Comparison of ENCODE assay signal across 1 cellular context in the genomic region with DNA sequence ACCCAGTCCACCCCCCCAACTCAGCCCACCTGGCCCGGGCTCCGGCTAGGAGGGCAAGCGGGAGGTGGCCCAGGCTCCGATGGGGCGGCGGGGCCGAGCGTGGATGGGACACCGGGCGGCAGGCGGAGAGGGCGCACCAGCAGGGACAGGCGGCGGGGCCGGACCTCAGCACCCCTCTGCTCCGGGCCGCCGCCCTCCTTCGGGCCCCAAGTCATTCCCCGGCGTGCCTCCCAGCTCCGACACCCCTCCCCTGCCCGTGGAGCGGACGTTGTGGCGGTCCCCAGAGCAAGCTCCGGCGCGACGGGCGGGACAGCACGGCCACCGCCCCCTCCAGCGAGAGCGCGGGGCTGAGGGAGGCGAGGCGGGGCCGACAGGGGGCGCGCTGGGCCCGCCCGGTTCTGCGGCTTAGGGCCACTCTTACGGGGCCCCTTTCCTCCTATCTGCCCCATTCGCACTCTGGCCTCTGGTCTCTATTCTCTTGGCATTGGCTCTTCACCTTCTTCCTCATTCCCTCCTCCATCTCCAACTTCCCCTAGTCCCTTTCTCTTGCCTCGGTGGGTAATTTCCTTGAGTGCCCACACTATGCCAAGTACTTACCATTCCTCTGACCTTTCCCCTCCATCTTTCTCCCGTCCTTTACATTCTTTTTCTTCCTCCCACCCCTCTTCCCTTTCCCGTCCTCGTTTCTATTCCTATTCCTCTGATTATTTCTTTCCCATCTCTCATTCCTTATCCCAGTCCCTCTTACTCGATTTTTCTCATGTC.
A peak's percentile ranks its signal among the peaks of the same experiment; 100 is the strongest.
TF ChIP-seq lines count a peak whose summit lies in the region.

No MANE protein-coding gene starts in this region.

TF ChIP-seq in K562, 482 proteins besides CTCF, POLR2A, EP300 and RAD21 (continued from another document and continues in another):
- TF ChIP-seq, protein P1, sequence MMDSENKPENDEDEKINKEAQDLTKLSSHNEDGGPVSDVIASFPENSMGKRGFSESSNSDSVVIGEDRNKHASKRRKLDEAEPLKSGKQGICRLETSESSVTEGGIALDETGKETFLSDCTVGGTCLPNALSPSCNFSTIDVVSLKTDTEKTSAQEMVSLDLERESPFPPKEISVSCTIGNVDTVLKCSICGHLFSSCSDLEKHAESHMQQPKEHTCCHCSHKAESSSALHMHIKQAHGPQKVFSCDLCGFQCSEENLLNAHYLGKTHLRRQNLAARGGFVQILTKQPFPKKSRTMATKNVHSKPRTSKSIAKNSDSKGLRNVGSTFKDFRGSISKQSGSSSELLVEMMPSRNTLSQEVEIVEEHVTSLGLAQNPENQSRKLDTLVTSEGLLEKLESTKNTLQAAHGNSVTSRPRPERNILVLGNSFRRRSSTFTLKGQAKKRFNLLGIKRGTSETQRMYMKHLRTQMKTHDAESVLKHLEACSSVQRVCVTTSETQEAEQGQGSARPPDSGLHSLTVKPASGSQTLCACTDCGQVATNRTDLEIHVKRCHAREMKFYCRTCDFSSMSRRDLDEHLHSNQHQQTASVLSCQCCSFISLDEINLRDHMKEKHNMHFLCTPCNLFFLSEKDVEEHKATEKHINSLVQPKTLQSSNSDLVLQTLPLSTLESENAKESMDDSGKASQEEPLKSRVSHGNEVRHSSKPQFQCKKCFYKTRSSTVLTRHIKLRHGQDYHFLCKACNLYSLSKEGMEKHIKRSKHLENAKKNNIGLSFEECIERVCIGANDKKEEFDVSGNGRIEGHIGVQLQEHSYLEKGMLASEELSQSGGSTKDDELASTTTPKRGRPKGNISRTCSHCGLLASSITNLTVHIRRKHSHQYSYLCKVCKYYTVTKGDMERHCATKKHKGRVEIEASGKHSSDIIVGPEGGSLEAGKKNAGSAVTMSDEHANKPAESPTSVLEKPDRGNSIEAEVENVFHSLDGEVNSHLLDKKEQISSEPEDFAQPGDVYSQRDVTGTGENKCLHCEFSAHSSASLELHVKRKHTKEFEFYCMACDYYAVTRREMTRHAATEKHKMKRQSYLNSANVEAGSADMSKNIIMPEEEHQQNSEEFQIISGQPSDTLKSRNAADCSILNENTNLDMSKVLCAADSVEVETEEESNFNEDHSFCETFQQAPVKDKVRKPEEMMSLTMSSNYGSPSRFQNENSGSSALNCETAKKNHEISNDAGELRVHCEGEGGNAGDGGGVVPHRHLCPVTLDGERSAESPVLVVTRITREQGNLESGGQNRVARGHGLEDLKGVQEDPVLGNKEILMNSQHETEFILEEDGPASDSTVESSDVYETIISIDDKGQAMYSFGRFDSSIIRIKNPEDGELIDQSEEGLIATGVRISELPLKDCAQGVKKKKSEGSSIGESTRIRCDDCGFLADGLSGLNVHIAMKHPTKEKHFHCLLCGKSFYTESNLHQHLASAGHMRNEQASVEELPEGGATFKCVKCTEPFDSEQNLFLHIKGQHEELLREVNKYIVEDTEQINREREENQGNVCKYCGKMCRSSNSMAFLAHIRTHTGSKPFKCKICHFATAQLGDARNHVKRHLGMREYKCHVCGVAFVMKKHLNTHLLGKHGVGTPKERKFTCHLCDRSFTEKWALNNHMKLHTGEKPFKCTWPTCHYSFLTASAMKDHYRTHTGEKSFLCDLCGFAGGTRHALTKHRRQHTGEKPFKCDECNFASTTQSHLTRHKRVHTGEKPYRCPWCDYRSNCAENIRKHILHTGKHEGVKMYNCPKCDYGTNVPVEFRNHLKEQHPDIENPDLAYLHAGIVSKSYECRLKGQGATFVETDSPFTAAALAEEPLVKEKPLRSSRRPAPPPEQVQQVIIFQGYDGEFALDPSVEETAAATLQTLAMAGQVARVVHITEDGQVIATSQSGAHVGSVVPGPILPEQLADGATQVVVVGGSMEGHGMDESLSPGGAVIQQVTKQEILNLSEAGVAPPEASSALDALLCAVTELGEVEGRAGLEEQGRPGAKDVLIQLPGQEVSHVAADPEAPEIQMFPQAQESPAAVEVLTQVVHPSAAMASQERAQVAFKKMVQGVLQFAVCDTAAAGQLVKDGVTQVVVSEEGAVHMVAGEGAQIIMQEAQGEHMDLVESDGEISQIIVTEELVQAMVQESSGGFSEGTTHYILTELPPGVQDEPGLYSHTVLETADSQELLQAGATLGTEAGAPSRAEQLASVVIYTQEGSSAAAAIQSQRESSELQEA (IDR thresholded peaks at IDR 0.05; ENCODE audit: low read depth): 0 out of 2 replicates have a peak, but pooled peaks have one; percentile 44
- TF ChIP-seq, protein P2, sequence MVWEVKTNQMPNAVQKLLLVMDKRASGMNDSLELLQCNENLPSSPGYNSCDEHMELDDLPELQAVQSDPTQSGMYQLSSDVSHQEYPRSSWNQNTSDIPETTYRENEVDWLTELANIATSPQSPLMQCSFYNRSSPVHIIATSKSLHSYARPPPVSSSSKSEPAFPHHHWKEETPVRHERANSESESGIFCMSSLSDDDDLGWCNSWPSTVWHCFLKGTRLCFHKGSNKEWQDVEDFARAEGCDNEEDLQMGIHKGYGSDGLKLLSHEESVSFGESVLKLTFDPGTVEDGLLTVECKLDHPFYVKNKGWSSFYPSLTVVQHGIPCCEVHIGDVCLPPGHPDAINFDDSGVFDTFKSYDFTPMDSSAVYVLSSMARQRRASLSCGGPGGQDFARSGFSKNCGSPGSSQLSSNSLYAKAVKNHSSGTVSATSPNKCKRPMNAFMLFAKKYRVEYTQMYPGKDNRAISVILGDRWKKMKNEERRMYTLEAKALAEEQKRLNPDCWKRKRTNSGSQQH (CRISPR knock-in tag; IDR thresholded peaks at IDR 0.05): peak; percentile 56; the same call in 1 of the 2 replicates
- TF ChIP-seq MEIS2 (IDR thresholded peaks at IDR 0.05; ENCODE audit: partially characterized antibody) (no peak), ARHGAP35 (IDR thresholded peaks at IDR 0.05; ENCODE audit: partially characterized antibody) (peak; percentile 81), KLF13 (tag; IDR thresholded peaks at IDR 0.05; ENCODE audit: borderline replicate concordance, low read depth) (peak; percentile 91), ZNF507 (tag; conservative IDR thresholded peaks at IDR 0.05) (no peak), DACH1 (IDR thresholded peaks at IDR 0.05; ENCODE audit: partially characterized antibody) (no peak), L3MBTL2 (IDR thresholded peaks at IDR 0.05) (peak; percentile 37; the same call in 1 of the 2 replicates), CHD2 (IDR thresholded peaks at IDR 0.05; ENCODE audit: low read depth, low read length) (no peak), NFYB (IDR thresholded peaks at IDR 0.05; ENCODE audit: extremely low read depth, insufficient read length) (no peak), GATAD2A (IDR thresholded peaks at IDR 0.05) (0 out of 2 replicates have a peak, but pooled peaks have one; percentile 22), RBBP5 (IDR thresholded peaks at IDR 0.05; ENCODE audit: borderline replicate concordance, insufficient read depth, low read length, poor library complexity, severe bottlenecking) (peak; percentile 33), NCOA1 (IDR thresholded peaks at IDR 0.05; ENCODE audit: low read depth) (0 out of 2 replicates have a peak, but pooled peaks have one; percentile 53)
- TF ChIP-seq, protein P3, sequence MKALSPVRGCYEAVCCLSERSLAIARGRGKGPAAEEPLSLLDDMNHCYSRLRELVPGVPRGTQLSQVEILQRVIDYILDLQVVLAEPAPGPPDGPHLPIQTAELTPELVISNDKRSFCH (CRISPR knock-in tag; IDR thresholded peaks at IDR 0.05): no peak
- TF ChIP-seq, protein P3 (tag; IDR thresholded peaks at IDR 0.05): 0 out of 2 replicates have a peak, but pooled peaks have one; percentile 30
- TF ChIP-seq, protein P4, sequence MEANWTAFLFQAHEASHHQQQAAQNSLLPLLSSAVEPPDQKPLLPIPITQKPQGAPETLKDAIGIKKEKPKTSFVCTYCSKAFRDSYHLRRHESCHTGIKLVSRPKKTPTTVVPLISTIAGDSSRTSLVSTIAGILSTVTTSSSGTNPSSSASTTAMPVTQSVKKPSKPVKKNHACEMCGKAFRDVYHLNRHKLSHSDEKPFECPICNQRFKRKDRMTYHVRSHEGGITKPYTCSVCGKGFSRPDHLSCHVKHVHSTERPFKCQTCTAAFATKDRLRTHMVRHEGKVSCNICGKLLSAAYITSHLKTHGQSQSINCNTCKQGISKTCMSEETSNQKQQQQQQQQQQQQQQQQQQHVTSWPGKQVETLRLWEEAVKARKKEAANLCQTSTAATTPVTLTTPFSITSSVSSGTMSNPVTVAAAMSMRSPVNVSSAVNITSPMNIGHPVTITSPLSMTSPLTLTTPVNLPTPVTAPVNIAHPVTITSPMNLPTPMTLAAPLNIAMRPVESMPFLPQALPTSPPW (CRISPR knock-in tag; IDR thresholded peaks at IDR 0.05): peak; percentile 47; the same call in 1 of the 2 replicates
- TF ChIP-seq, protein P5, sequence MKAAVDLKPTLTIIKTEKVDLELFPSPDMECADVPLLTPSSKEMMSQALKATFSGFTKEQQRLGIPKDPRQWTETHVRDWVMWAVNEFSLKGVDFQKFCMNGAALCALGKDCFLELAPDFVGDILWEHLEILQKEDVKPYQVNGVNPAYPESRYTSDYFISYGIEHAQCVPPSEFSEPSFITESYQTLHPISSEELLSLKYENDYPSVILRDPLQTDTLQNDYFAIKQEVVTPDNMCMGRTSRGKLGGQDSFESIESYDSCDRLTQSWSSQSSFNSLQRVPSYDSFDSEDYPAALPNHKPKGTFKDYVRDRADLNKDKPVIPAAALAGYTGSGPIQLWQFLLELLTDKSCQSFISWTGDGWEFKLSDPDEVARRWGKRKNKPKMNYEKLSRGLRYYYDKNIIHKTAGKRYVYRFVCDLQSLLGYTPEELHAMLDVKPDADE (conservative IDR thresholded peaks at IDR 0.05; ENCODE audit: control insufficient read depth, low read depth, low read length): 0 out of 2 replicates have a peak, but pooled peaks have one; percentile 46
- TF ChIP-seq, protein P6, sequence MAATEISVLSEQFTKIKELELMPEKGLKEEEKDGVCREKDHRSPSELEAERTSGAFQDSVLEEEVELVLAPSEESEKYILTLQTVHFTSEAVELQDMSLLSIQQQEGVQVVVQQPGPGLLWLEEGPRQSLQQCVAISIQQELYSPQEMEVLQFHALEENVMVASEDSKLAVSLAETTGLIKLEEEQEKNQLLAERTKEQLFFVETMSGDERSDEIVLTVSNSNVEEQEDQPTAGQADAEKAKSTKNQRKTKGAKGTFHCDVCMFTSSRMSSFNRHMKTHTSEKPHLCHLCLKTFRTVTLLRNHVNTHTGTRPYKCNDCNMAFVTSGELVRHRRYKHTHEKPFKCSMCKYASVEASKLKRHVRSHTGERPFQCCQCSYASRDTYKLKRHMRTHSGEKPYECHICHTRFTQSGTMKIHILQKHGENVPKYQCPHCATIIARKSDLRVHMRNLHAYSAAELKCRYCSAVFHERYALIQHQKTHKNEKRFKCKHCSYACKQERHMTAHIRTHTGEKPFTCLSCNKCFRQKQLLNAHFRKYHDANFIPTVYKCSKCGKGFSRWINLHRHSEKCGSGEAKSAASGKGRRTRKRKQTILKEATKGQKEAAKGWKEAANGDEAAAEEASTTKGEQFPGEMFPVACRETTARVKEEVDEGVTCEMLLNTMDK (IDR thresholded peaks at IDR 0.05; ENCODE audit: borderline replicate concordance, insufficient read depth, low read depth, low read length, poor library complexity, severe bottlenecking): peak; percentile 99
- TF ChIP-seq, protein P7, sequence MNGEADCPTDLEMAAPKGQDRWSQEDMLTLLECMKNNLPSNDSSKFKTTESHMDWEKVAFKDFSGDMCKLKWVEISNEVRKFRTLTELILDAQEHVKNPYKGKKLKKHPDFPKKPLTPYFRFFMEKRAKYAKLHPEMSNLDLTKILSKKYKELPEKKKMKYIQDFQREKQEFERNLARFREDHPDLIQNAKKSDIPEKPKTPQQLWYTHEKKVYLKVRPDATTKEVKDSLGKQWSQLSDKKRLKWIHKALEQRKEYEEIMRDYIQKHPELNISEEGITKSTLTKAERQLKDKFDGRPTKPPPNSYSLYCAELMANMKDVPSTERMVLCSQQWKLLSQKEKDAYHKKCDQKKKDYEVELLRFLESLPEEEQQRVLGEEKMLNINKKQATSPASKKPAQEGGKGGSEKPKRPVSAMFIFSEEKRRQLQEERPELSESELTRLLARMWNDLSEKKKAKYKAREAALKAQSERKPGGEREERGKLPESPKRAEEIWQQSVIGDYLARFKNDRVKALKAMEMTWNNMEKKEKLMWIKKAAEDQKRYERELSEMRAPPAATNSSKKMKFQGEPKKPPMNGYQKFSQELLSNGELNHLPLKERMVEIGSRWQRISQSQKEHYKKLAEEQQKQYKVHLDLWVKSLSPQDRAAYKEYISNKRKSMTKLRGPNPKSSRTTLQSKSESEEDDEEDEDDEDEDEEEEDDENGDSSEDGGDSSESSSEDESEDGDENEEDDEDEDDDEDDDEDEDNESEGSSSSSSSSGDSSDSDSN (IDR thresholded peaks at IDR 0.05; ENCODE audit: borderline replicate concordance in 1 of 2, low read depth in 2 of 2, low read length in 2 of 2): peak in 1 of 2 experiments; percentile 75; a peak in 2 of 4 replicates
- TF ChIP-seq, protein P8, sequence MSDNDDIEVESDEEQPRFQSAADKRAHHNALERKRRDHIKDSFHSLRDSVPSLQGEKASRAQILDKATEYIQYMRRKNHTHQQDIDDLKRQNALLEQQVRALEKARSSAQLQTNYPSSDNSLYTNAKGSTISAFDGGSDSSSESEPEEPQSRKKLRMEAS (CRISPR knock-in tag; IDR thresholded peaks at IDR 0.05): peak; percentile 54
- TF ChIP-seq, protein P9, sequence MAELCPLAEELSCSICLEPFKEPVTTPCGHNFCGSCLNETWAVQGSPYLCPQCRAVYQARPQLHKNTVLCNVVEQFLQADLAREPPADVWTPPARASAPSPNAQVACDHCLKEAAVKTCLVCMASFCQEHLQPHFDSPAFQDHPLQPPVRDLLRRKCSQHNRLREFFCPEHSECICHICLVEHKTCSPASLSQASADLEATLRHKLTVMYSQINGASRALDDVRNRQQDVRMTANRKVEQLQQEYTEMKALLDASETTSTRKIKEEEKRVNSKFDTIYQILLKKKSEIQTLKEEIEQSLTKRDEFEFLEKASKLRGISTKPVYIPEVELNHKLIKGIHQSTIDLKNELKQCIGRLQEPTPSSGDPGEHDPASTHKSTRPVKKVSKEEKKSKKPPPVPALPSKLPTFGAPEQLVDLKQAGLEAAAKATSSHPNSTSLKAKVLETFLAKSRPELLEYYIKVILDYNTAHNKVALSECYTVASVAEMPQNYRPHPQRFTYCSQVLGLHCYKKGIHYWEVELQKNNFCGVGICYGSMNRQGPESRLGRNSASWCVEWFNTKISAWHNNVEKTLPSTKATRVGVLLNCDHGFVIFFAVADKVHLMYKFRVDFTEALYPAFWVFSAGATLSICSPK (IDR thresholded peaks at IDR 0.05; ENCODE audit: borderline replicate concordance): 0 out of 2 replicates have a peak, but pooled peaks have one; percentile 92
- TF ChIP-seq, protein P10, sequence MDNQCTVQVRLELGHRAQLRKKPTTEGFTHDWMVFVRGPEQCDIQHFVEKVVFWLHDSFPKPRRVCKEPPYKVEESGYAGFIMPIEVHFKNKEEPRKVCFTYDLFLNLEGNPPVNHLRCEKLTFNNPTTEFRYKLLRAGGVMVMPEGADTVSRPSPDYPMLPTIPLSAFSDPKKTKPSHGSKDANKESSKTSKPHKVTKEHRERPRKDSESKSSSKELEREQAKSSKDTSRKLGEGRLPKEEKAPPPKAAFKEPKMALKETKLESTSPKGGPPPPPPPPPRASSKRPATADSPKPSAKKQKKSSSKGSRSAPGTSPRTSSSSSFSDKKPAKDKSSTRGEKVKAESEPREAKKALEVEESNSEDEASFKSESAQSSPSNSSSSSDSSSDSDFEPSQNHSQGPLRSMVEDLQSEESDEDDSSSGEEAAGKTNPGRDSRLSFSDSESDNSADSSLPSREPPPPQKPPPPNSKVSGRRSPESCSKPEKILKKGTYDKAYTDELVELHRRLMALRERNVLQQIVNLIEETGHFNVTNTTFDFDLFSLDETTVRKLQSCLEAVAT (IDR thresholded peaks at IDR 0.05): peak; percentile 66 to 91
